ENCODE assay signal across 25 cellular contexts in the genomic region with DNA sequence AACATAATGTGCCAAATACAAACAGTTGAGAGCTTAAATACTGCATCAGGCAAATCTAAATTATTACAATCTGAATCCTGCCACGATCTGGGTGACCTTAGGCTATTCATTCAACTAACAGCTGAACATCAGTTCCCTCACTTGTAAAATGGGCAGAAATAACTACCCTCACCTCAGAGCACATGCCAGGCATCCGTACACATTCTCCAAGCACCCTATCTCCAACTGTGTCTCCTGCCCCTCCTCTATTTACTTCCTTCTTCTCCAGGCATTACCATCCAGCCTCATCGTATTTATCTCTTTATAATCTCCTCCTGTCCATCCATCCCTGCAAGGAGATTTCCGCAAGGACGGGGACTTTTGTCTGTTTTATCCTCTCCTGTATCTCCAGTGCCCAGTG.
A peak's percentile ranks its signal among the peaks of the same experiment; 100 is the strongest.
DNase-seq lines count a peak whose midpoint lies in the region; ATAC-seq and TF ChIP-seq lines count a peak whose summit lies in the region.
"Had no signal": no experiment of that assay in that cellular context is flagged by ENCODE, and none has a peak within 500 bp of the region (broad histone marks: within the 10 kb centered on the region; RNA-seq: fewer than 3 reads in every experiment).

No MANE protein-coding gene starts in this region.

- no peaks in the 10 kb centered on the region for H4K20me1 ChIP-seq in IMR-90 (ENCODE audit: insufficient read depth, low read length)
- H4K20me1 ChIP-seq: BLaER1 treated with 17β-estradiol and CSF1 and Interleukin-3, amounts not matched to agents 10 nM and 100 nM had no signal

- no peaks in the 10 kb centered on the region for H3K9me3 Mint-ChIP-seq in activated CD8-positive, alpha-beta memory T cell treated with anti-CD3 and anti-CD28 coated beads, Interleukin-2, amount 10 ng/mL, durations not matched to agents 7 days and 5 days (ENCODE audit: low read depth)
- H3K9me3 Mint-ChIP-seq in T-cell: no peaks in the 10 kb centered on the region
- H3K9me3 Mint-ChIP-seq: activated CD4-positive, alpha-beta T cell treated with anti-CD3 and anti-CD28 coated beads, Interleukin-2, amount 10 ng/mL, durations not matched to agents 7 days and 5 days; effector memory CD8-positive, alpha-beta T cell; IgD-negative memory B cell; memory B cell had no signal

- no peak overlapping the region for H2BK120ac ChIP-seq in IMR-90 (ENCODE audit: low read depth, low read length)

- H3K4me1 Mint-ChIP-seq in activated CD8-positive, alpha-beta memory T cell treated with anti-CD3 and anti-CD28 coated beads, Interleukin-2, amount 10 ng/mL, durations not matched to agents 7 days and 5 days: no peaks in the 10 kb centered on the region
- no peaks in the 10 kb centered on the region for H3K4me1 Mint-ChIP-seq in T-cell
- H3K4me1 Mint-ChIP-seq: activated CD4-positive, alpha-beta T cell treated with anti-CD3 and anti-CD28 coated beads, Interleukin-2, amount 10 ng/mL, durations not matched to agents 7 days and 5 days; IgD-negative memory B cell; memory B cell had no signal

- H3K9me1 ChIP-seq in IMR-90 (ENCODE audit: insufficient read depth, low read length): 0 out of 2 replicates have a peak, but pooled peaks cover 6% of the 10 kb centered on the region

- POLR2A ChIA-PET in IMR-90 (lab: Charles Lee; ENCODE audit: unreplicated experiment) (no interaction called here), T-cell (lab: Charles Lee) (no interaction called here)

- H3K4me3 Mint-ChIP-seq in activated CD8-positive, alpha-beta memory T cell treated with anti-CD3 and anti-CD28 coated beads, Interleukin-2, amount 10 ng/mL, durations not matched to agents 7 days and 5 days: no peak overlapping the region
- H3K4me3 Mint-ChIP-seq in T-cell: no peak overlapping the region
- H3K4me3 Mint-ChIP-seq: activated CD4-positive, alpha-beta T cell treated with anti-CD3 and anti-CD28 coated beads, Interleukin-2, amount 10 ng/mL, durations not matched to agents 7 days and 5 days; effector memory CD8-positive, alpha-beta T cell; IgD-negative memory B cell; memory B cell had no signal

- no peak overlapping the region for H3K56ac ChIP-seq in IMR-90 (ENCODE audit: extremely low read depth, insufficient read depth, low read length)

- dilution Hi-C loops in IMR-90 (cut with HindIII; ENCODE audit: low sequenced_read_pairs, unreplicated experiment): no loop called here

- H4K91ac ChIP-seq in IMR-90 (ENCODE audit: insufficient read depth, low read depth, low read length): no peak overlapping the region

- no peak overlapping the region for H3K14ac ChIP-seq in IMR-90 (replicated peaks; ENCODE audit: low read depth, low read length)

- H2BK20ac ChIP-seq in IMR-90 (ENCODE audit: low read depth, low read length): no peak overlapping the region

- H3K27ac ChIP-seq in IMR-90 (ENCODE audit: insufficient read depth, low read length): no peak overlapping the region
- H3K27ac ChIP-seq: BLaER1 treated with 17β-estradiol and CSF1 and Interleukin-3, amounts not matched to agents 10 nM and 100 nM; colonic mucosa; foreskin keratinocyte; neutrophil had no signal

- H4K5ac ChIP-seq in IMR-90 (ENCODE audit: low read depth, low read length): no peak overlapping the region

- CTCF ChIA-PET in activated CD8-positive, alpha-beta memory T cell treated with anti-CD3 and anti-CD28 coated beads, Interleukin-2, amount 10 ng/mL, durations not matched to agents 7 days and 5 days (lab: Charles Lee): interaction anchor here (0.8 kb wide), 1 partner anchor 18 kb away, joined by 3 read pairs; no protein-coding TSS in a partner anchor
- CTCF ChIA-PET in IMR-90 (lab: Yijun Ruan, JAX): no interaction called here
- CTCF ChIA-PET in T-cell (lab: Charles Lee): no interaction called here

- no peaks in the 10 kb centered on the region for H3K79me1 ChIP-seq in IMR-90 (ENCODE audit: low read depth in 1 of 2, low read length in 2 of 2)

- no peaks in the 10 kb centered on the region for H3K9me3 ChIP-seq in IMR-90 (ENCODE audit: control insufficient read depth, insufficient read depth, low read length)
- H3K9me3 ChIP-seq: BLaER1 treated with 17β-estradiol and CSF1 and Interleukin-3, amounts not matched to agents 10 nM and 100 nM; Caco-2; colonic mucosa; MG63; neutrophil had no signal

- H3K36me3 Mint-ChIP-seq in activated CD8-positive, alpha-beta memory T cell treated with anti-CD3 and anti-CD28 coated beads, Interleukin-2, amount 10 ng/mL, durations not matched to agents 7 days and 5 days: no peaks in the 10 kb centered on the region
- no peaks in the 10 kb centered on the region for H3K36me3 Mint-ChIP-seq in T-cell
- H3K36me3 Mint-ChIP-seq: IgD-negative memory B cell, memory B cell had no signal

- no peak overlapping the region for H3K4me2 ChIP-seq in IMR-90 (ENCODE audit: low read depth, low read length)
- H3K4me2 ChIP-seq: BLaER1 treated with 17β-estradiol and CSF1 and Interleukin-3, amounts not matched to agents 10 nM and 100 nM; smooth muscle cell had no signal

- DNase-seq in activated CD8-positive, alpha-beta memory T cell treated with anti-CD3 and anti-CD28 coated beads, Interleukin-2, amount 10 ng/mL, durations not matched to agents 7 days and 5 days: no peak
- no peak for DNase-seq in activated CD8-positive, alpha-beta memory T cell treated with anti-CD3 and anti-CD28 coated beads for 24 hours
- DNase-seq in IMR-90 (no peak), T-cell (no peak), posterior vena cava (ENCODE audit: low spot score) (peak; percentile 16), pons (ENCODE audit: low spot score) (no peak), GM10266 (ENCODE audit: extremely low spot score) (no peak)
- DNase-seq: activated gamma-delta T cell treated with Interleukin-2 at 50 U/mL for 16 hours; anterior cingulate cortex; colonic mucosa; effector memory CD8-positive, alpha-beta T cell; foreskin keratinocyte; MG63; NCI-H1436 treated with DMSO at 0.1 percent for 48 hours; stimulated activated CD4-positive, alpha-beta T cell treated with anti-CD3 and anti-CD28 coated beads, Interleukin-2, amount 100 ng/mL, for 24 hours had no signal

- H3K27me3 Mint-ChIP-seq in activated CD8-positive, alpha-beta memory T cell treated with anti-CD3 and anti-CD28 coated beads, Interleukin-2, amount 10 ng/mL, durations not matched to agents 7 days and 5 days: no peaks in the 10 kb centered on the region
- H3K27me3 Mint-ChIP-seq in T-cell: peaks cover 6 to 9% of the 10 kb centered on the region in 2 donors
- H3K27me3 Mint-ChIP-seq: activated CD4-positive, alpha-beta T cell treated with anti-CD3 and anti-CD28 coated beads, Interleukin-2, amount 10 ng/mL, durations not matched to agents 7 days and 5 days had no signal

- H2BK5ac ChIP-seq in IMR-90 (ENCODE audit: low read depth, low read length, poor library complexity, severe bottlenecking): no peak overlapping the region

- peaks cover 9% of the 10 kb centered on the region for H3K4me1 ChIP-seq in IMR-90 (ENCODE audit: control insufficient read depth, insufficient read depth, low read length)
- H3K4me1 ChIP-seq: Caco-2, colonic mucosa, foreskin keratinocyte had no signal

- TF ChIP-seq RAD21 in IMR-90 (IDR thresholded peaks at IDR 0.05; ENCODE audit: low read length): no peak

- H4K8ac ChIP-seq in IMR-90 (ENCODE audit: low read depth in 2 of 2, low read length in 2 of 2): peak overlapping the region; percentile 8 to 49; a peak in 1 of 4 replicates

- H3K4ac ChIP-seq in IMR-90 (ENCODE audit: low read depth, low read length): no peak overlapping the region

- intact Hi-C loops in IMR-90 (cut with micrococcal nuclease): no loop called here
- intact Hi-C loops in posterior vena cava (cut with DNase I): no loop called here

- no peak overlapping the region for H3K9ac ChIP-seq in IMR-90 (ENCODE audit: low read depth, low read length)
- H3K9ac ChIP-seq: BLaER1 treated with 17β-estradiol and CSF1 and Interleukin-3, amounts not matched to agents 10 nM and 100 nM had no signal

- no peak for TF ChIP-seq CTCF in IMR-90 (conservative IDR thresholded peaks at IDR 0.05; ENCODE audit: low read depth, low read length)
- no peak for TF ChIP-seq CTCF in GM10266 (IDR thresholded peaks at IDR 0.05; ENCODE audit: control insufficient read depth, insufficient read depth, low read depth, missing control alignments)

- no peaks in the 10 kb centered on the region for H3K36me3 ChIP-seq in IMR-90 (ENCODE audit: control insufficient read depth, insufficient read depth, low read length)
- H3K36me3 ChIP-seq: BLaER1 treated with 17β-estradiol and CSF1 and Interleukin-3, amounts not matched to agents 10 nM and 100 nM; colonic mucosa; MG63; neutrophil had no signal

- H3K18ac ChIP-seq in IMR-90 (ENCODE audit: low read depth, low read length): no peak overlapping the region; the same call in 1 of the 2 replicates

- H2AFZ ChIP-seq in IMR-90 (replicated peaks; ENCODE audit: low read length, poor library complexity): no peak overlapping the region

- no peak overlapping the region for H2AK9ac ChIP-seq in IMR-90 (replicated peaks; ENCODE audit: low read depth, low read length, poor library complexity)

- no peak overlapping the region for H3K4me3 ChIP-seq in IMR-90 (ENCODE audit: insufficient read depth, low read depth, low read length)
- H3K4me3 ChIP-seq: BLaER1 treated with 17β-estradiol and CSF1 and Interleukin-3, amounts not matched to agents 10 nM and 100 nM; colonic mucosa; MG63; smooth muscle cell had no signal

- no peak overlapping the region for H2AK5ac ChIP-seq in IMR-90 (ENCODE audit: low read depth, low read length)

- no peak overlapping the region for H2BK15ac ChIP-seq in IMR-90 (ENCODE audit: low read depth, low read length)

- in situ Hi-C loops in IMR-90 (cut with MboI; ENCODE audit: low sequenced_read_pairs): loop anchor here (25.0 kb wide), 1 partner anchor 506 kb away; no protein-coding TSS in a partner anchor

- H3K23ac ChIP-seq in IMR-90 (ENCODE audit: low read depth, low read length): no peak overlapping the region

- 81% methylated on average over 2 of the region's 5 CpGs; no CpG with 5 or more reads in 1 of the 2 experiments for WGBS in IMR-90 (ENCODE audit: extremely low coverage in 2 of 2, insufficient read length in 1 of 2), 2 experiments

- no TSS peak for BruUV-seq in IMR-90 (replicated peaks; lab: Mats Ljungman, UMichigan)

- peaks cover 6% of the 10 kb centered on the region; the same call in 1 of the 2 replicates for H3K27me3 ChIP-seq in IMR-90 (ENCODE audit: control insufficient read depth, insufficient read depth, low read length)
- H3K27me3 ChIP-seq: BLaER1 treated with 17β-estradiol and CSF1 and Interleukin-3, amounts not matched to agents 10 nM and 100 nM; colonic mucosa; foreskin keratinocyte; MG63 had no signal

- H3K27ac Mint-ChIP-seq in activated CD8-positive, alpha-beta memory T cell treated with anti-CD3 and anti-CD28 coated beads, Interleukin-2, amount 10 ng/mL, durations not matched to agents 7 days and 5 days: no peak overlapping the region
- H3K27ac Mint-ChIP-seq in T-cell: no peak overlapping the region
- H3K27ac Mint-ChIP-seq: activated CD4-positive, alpha-beta T cell treated with anti-CD3 and anti-CD28 coated beads, Interleukin-2, amount 10 ng/mL, durations not matched to agents 7 days and 5 days; effector memory CD8-positive, alpha-beta T cell; IgD-negative memory B cell; memory B cell had no signal

- ATAC-seq in activated CD8-positive, alpha-beta memory T cell treated with anti-CD3 and anti-CD28 coated beads, Interleukin-2, amount 10 ng/mL, durations not matched to agents 7 days and 5 days: peak; percentile 43
- ATAC-seq in IMR-90 (ENCODE audit: low read depth) (no peak), T-cell (replicated peaks in 1 of 4) (peak; percentile 9 to 48 (median 33)), GM21526 (IDR thresholded peaks at IDR 0.05; ENCODE audit: low FRiP score, unreplicated experiment) (no peak)
- ATAC-seq: effector memory CD8-positive, alpha-beta T cell; foreskin keratinocyte; left colon; SK-N-SH treated with all-trans-retinoic acid at 6 μM for 48 hours had no signal

- no peak for TF ChIP-seq POLR2A in IMR-90 (IDR thresholded peaks at IDR 0.05; ENCODE audit: low read depth, low read length)

Comparison
In these comparisons a context has a peak if more than half of its experiments do, and no peak if none do; other contexts are left out.
1. ATAC-seq: peak in activated CD8-positive, alpha-beta memory T cell treated with anti-CD3 and anti-CD28 coated beads, Interleukin-2, amount 10 ng/mL, durations not matched to agents 7 days and 5 days (single experiment) and T-cell (4 of 4); none in IMR-90 (single experiment) and GM21526 (single experiment).